13 cellular contexts compared by ENCODE assay signal in the genomic region with DNA sequence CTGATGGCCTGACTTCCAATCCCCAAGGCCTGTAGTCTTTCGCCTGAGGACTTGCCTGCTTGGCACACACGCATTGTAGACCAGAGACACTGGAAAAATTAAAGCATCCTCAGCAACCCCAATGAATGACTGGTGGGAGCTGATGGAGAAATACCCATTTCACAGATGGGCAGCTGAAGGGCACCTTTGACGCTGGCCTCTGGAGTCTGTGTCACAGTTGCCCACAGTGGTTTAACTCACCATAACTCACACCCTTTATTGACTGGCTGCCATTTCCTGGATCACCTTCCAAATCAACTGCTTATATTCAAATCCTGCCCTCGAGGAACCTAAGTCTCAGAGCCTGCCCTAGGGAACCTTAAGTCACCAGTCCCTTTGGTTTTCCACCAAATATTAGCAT.
A peak's percentile ranks its signal among the peaks of the same experiment; 100 is the strongest.
DNase-seq lines count a peak whose midpoint lies in the region.
"Had no signal": no experiment of that assay in that cellular context is flagged by ENCODE, and none has a peak within 500 bp of the region (broad histone marks: within the 10 kb centered on the region; RNA-seq: fewer than 3 reads in every experiment).

No MANE protein-coding gene starts in this region.

- H3K4me1 ChIP-seq in effector memory CD4-positive, alpha-beta T cell (ENCODE audit: control insufficient read depth, insufficient read depth, low read length, poor library complexity, severe bottlenecking): no peaks in the 10 kb centered on the region

- H3K9me3 ChIP-seq in effector memory CD4-positive, alpha-beta T cell (ENCODE audit: control insufficient read depth, low read length): no peaks in the 10 kb centered on the region

- H3K4me3 ChIP-seq in effector memory CD4-positive, alpha-beta T cell (ENCODE audit: insufficient read depth, low read depth, low read length, poor library complexity, severe bottlenecking): no peak overlapping the region
- H3K4me3 ChIP-seq: BLaER1 treated with 17β-estradiol and CSF1 and Interleukin-3, amounts not matched to agents 10 nM and 100 nM; GM12878; GM23248 had no signal

- H3K27me3 ChIP-seq in layer of hippocampus (ENCODE audit: control insufficient read depth, insufficient read depth, low read length): no peaks in the 10 kb centered on the region
- no peaks in the 10 kb centered on the region for H3K27me3 ChIP-seq in effector memory CD4-positive, alpha-beta T cell (replicated peaks; ENCODE audit: control insufficient read depth, insufficient read depth, low read length, poor library complexity, severe bottlenecking)
- H3K27me3 ChIP-seq: BLaER1 treated with 17β-estradiol and CSF1 and Interleukin-3, amounts not matched to agents 10 nM and 100 nM had no signal

- H3K27ac ChIP-seq in angular gyrus (ENCODE audit: low read depth, low read length): peak overlapping the region; percentile 98
- peak overlapping the region; percentile 95 for H3K27ac ChIP-seq in layer of hippocampus (ENCODE audit: low read depth, low read length)
- H3K27ac ChIP-seq in effector memory CD4-positive, alpha-beta T cell (ENCODE audit: insufficient read depth, low read length, poor library complexity, severe bottlenecking): no peak overlapping the region
- H3K27ac ChIP-seq: BLaER1 treated with 17β-estradiol and CSF1 and Interleukin-3, amounts not matched to agents 10 nM and 100 nM; GM23248 had no signal

- H3K36me3 ChIP-seq in effector memory CD4-positive, alpha-beta T cell (ENCODE audit: control insufficient read depth, insufficient read depth, low read length): no peaks in the 10 kb centered on the region
- H3K36me3 ChIP-seq: BLaER1 treated with 17β-estradiol and CSF1 and Interleukin-3, amounts not matched to agents 10 nM and 100 nM had no signal

- peak; percentile 16 for DNase-seq in NCI-H2171 treated with DMSO at 0.1 percent for 48 hours (lab: John Stamatoyannopoulos, UW)
- no peak for DNase-seq in NCI-H2171 (lab: John Stamatoyannopoulos, UW)
- DNase-seq in AG08395 (ENCODE audit: low spot score): no peak
- DNase-seq in midbrain (lab: John Stamatoyannopoulos, UW): no peak
- no peak for DNase-seq in effector memory CD4-positive, alpha-beta T cell
- DNase-seq: 8988T; CD4-positive, CD25-positive, alpha-beta regulatory T cell; DMS79 had no signal
